1 cellular context compared by ENCODE assay signal in the genomic region with DNA sequence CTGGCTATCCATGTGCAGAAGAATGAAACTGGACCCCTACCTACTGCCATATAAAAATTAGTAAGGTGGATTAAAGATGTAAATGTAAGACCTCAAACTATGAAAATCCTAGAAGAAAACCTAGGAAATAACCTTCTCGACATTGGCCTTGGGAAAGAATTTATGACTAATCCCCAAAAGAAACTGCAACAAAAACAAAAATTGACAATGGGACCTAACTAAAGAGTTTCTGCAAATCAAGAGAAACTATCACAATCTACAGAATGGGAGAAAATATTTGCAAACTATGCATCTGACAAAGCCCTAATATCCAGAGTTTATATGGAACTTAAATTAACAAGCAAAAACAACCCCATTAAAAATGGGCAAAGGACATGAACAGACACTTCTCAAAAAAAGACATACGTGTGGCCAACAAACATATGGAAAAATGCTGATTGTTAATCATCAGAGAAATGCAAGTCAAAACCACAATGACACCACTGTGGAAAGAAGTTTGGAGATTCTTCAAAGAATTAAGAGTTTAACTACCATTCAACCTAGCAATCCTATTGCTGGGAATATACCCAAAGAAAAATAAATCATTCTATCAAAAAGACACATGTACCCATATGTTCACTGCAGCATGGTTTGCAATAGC.
TF ChIP-seq lines count a peak whose summit lies in the region.

No MANE protein-coding gene starts in this region.

TF ChIP-seq in IMR-90, 13 proteins besides CTCF, POLR2A, EP300 and RAD21 (continued from another document):
- no peak for TF ChIP-seq SMC3 (IDR thresholded peaks at IDR 0.05; ENCODE audit: low read depth, low read length)
- TF ChIP-seq, protein P1, sequence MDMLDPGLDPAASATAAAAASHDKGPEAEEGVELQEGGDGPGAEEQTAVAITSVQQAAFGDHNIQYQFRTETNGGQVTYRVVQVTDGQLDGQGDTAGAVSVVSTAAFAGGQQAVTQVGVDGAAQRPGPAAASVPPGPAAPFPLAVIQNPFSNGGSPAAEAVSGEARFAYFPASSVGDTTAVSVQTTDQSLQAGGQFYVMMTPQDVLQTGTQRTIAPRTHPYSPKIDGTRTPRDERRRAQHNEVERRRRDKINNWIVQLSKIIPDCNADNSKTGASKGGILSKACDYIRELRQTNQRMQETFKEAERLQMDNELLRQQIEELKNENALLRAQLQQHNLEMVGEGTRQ (IDR thresholded peaks at IDR 0.05; ENCODE audit: low read depth, low read length): no peak
- no peak for TF ChIP-seq NFE2L2 (IDR thresholded peaks at IDR 0.05; ENCODE audit: low read depth, low read length)
- no peak for TF ChIP-seq CHD1 (IDR thresholded peaks at IDR 0.05; ENCODE audit: low read depth, low read length)
- no peak for TF ChIP-seq RFX5 (IDR thresholded peaks at IDR 0.05; ENCODE audit: low read depth, low read length)
- TF ChIP-seq MXI1 (IDR thresholded peaks at IDR 0.05; ENCODE audit: borderline replicate concordance, low read depth, low read length): no peak
- no peak for TF ChIP-seq RCOR1 (IDR thresholded peaks at IDR 0.05; ENCODE audit: insufficient replicate concordance, low read length)
- TF ChIP-seq BHLHE40 (IDR thresholded peaks at IDR 0.05; ENCODE audit: low read depth, low read length): no peak
- no peak for TF ChIP-seq MAZ (IDR thresholded peaks at IDR 0.05; ENCODE audit: borderline replicate concordance, low read depth, low read length)
- TF ChIP-seq MAFK (IDR thresholded peaks at IDR 0.05; ENCODE audit: low read depth, low read length): no peak
